Comparison of ENCODE assay signal across 13 cellular contexts in genomic region chr1:3677411-3677944, GRCh38. TPM values are rescaled to one million over a fixed set of nuclear protein-coding genes. Genes with fewer than 3 reads are reported as not detected.
DNase-seq lines count a peak whose midpoint lies in the region; ATAC-seq and TF ChIP-seq lines count a peak whose summit lies in the region.
"Had no signal": no experiment of that assay in that cellular context is flagged by ENCODE, and none has a peak within 500 bp of the region (broad histone marks: within the 10 kb centered on the region; RNA-seq: fewer than 3 reads in every experiment).

No MANE protein-coding gene starts in this region.

- no TSS peak for BruUV-seq in Calu3 (replicated peaks; lab: Mats Ljungman, UMichigan)

- H3K9me3 ChIP-seq in Loucy (ENCODE audit: insufficient read depth, low read depth, low read length) (no peaks in the 10 kb centered on the region), lower lobe of right lung (no peaks in the 10 kb centered on the region)
- H3K9me3 ChIP-seq: uterus had no signal

- H3K27me3 ChIP-seq in Loucy (ENCODE audit: insufficient read depth, low read length, poor library complexity, severe bottlenecking) (no peaks in the 10 kb centered on the region), lower lobe of right lung (ENCODE audit: low read depth) (peaks cover 4% of the 10 kb centered on the region)
- H3K27me3 ChIP-seq: uterus had no signal

- H3K4me3 Mint-ChIP-seq in Calu3 (ENCODE audit: low read depth, unreplicated experiment): no peak overlapping the region
- no peak overlapping the region for H3K4me3 Mint-ChIP-seq in activated CD4-positive, alpha-beta T cell treated with anti-CD3 and anti-CD28 coated beads for 36 hours

- CTCF ChIA-PET in Calu3 (lab: Charles Lee): interaction anchor here (0.7 kb wide), 1 partner anchor 47 kb away, joined by 4 read pairs; no protein-coding TSS in a partner anchor
- CTCF ChIA-PET in activated CD4-positive, alpha-beta T cell treated with anti-CD3 and anti-CD28 coated beads for 36 hours (lab: Charles Lee): interaction anchor here (0.6 to 1.1 kb wide), 3 partner anchors 23 to 486 kb away, joined by 3 read pairs; no protein-coding TSS in a partner anchor

- H3K36me3 Mint-ChIP-seq in Calu3 (ENCODE audit: insufficient read depth, unreplicated experiment): no peaks in the 10 kb centered on the region
- H3K36me3 Mint-ChIP-seq in activated CD4-positive, alpha-beta T cell treated with anti-CD3 and anti-CD28 coated beads for 36 hours (ENCODE audit: low read depth): no peaks in the 10 kb centered on the region

- H3K4me2 ChIP-seq in Loucy (ENCODE audit: low read depth, low read length, poor library complexity, severe bottlenecking): peak overlapping the region; percentile 58
- H3K4me2 ChIP-seq: PC-9 had no signal

- peak overlapping the region; percentile 49 for H3K9ac ChIP-seq in Loucy (ENCODE audit: low read depth, low read length, poor library complexity, severe bottlenecking)

- H3K27ac ChIP-seq in lower lobe of right lung: peak overlapping the region; percentile 46
- H3K27ac ChIP-seq: foreskin keratinocyte, PC-9, uterus had no signal

- no peaks in the 10 kb centered on the region for H3K9me2 ChIP-seq in Loucy (replicated peaks; ENCODE audit: low read depth, low read length)

- POLR2A ChIA-PET in activated CD4-positive, alpha-beta T cell treated with anti-CD3 and anti-CD28 coated beads for 36 hours (lab: Charles Lee): no interaction called here

- TF ChIP-seq CTCF in Loucy (conservative IDR thresholded peaks at IDR 0.05; ENCODE audit: low read length): no peak
- TF ChIP-seq CTCF in lower lobe of right lung (IDR thresholded peaks at IDR 0.05): no peak
- TF ChIP-seq CTCF in Calu3 (IDR thresholded peaks at IDR 0.05; ENCODE audit: unreplicated experiment): no peak

- ATAC-seq in GM18909 (IDR thresholded peaks at IDR 0.05; ENCODE audit: poor library complexity, unreplicated experiment) (peak; percentile 15), HG02571 (IDR thresholded peaks at IDR 0.05; ENCODE audit: unreplicated experiment) (peak; percentile 0), lower lobe of right lung (no peak), left lobe of liver (no peak)
- ATAC-seq in activated CD4-positive, alpha-beta T cell treated with anti-CD3 and anti-CD28 coated beads for 36 hours: no peak

- no peaks in the 10 kb centered on the region for H3F3A ChIP-seq in Loucy (ENCODE audit: low read depth)

- H3K4me1 Mint-ChIP-seq in Calu3 (ENCODE audit: low read depth, unreplicated experiment): peaks cover 10% of the 10 kb centered on the region
- peaks cover 30% of the 10 kb centered on the region for H3K4me1 Mint-ChIP-seq in activated CD4-positive, alpha-beta T cell treated with anti-CD3 and anti-CD28 coated beads for 36 hours

- H4K20me1 ChIP-seq in Loucy (ENCODE audit: insufficient read depth, low read length, poor library complexity, severe bottlenecking): no peaks in the 10 kb centered on the region

- peaks cover 7% of the 10 kb centered on the region for H3K9me3 Mint-ChIP-seq in Calu3 (ENCODE audit: low read depth, unreplicated experiment)
- no peaks in the 10 kb centered on the region for H3K9me3 Mint-ChIP-seq in activated CD4-positive, alpha-beta T cell treated with anti-CD3 and anti-CD28 coated beads for 36 hours (ENCODE audit: low read depth)

- H3K4me1 ChIP-seq in Loucy (ENCODE audit: insufficient read depth, low read length, poor library complexity, severe bottlenecking): peaks cover 21% of the 10 kb centered on the region
- peaks cover 11% of the 10 kb centered on the region for H3K4me1 ChIP-seq in lower lobe of right lung
- H3K4me1 ChIP-seq: foreskin keratinocyte, uterus had no signal

- DNase-seq in lower lobe of right lung (no peak), COLO668 (lab: John Stamatoyannopoulos, UW; ENCODE audit: unreplicated experiment) (no peak), Calu3 (no peak), left lobe of liver (ENCODE audit: low spot score) (no peak)
- DNase-seq in activated CD4-positive, alpha-beta T cell treated with anti-CD3 and anti-CD28 coated beads for 36 hours: no peak
- DNase-seq: foreskin keratinocyte; stimulated activated CD4-positive, alpha-beta T cell treated with anti-CD3 and anti-CD28 coated beads, Interleukin-4, amount 100 ng/mL, for 1 hour; uterus had no signal

- H3K36me3 ChIP-seq in Loucy (ENCODE audit: insufficient read depth, low read length): no peaks in the 10 kb centered on the region
- no peaks in the 10 kb centered on the region for H3K36me3 ChIP-seq in lower lobe of right lung
- H3K36me3 ChIP-seq: uterus had no signal

- no peaks in the 10 kb centered on the region for H3K79me2 ChIP-seq in Loucy (ENCODE audit: insufficient read depth, low read length)

- H3K4me3 ChIP-seq in Loucy (ENCODE audit: low read length, poor library complexity, severe bottlenecking) (peak overlapping the region; percentile 18), lower lobe of right lung (no peak overlapping the region)
- H3K4me3 ChIP-seq: PC-9, uterus had no signal

- H2AFZ ChIP-seq in Loucy (ENCODE audit: low read length): peak overlapping the region; percentile 58; the same call in 1 of the 2 replicates
- H2AFZ ChIP-seq: PC-9 had no signal

- intact Hi-C loops in lower lobe of right lung (cut with DNase I) (no loop called here), Calu3 (cut with micrococcal nuclease; ENCODE audit: unreplicated experiment) (no loop called here)
- intact Hi-C loops in activated CD4-positive, alpha-beta T cell treated with anti-CD3 and anti-CD28 coated beads for 36 hours (cut with DNase I, micrococcal nuclease): no loop called here

- peaks cover 33% of the 10 kb centered on the region for H3K27me3 Mint-ChIP-seq in Calu3 (ENCODE audit: unreplicated experiment)
- peaks cover 7% of the 10 kb centered on the region for H3K27me3 Mint-ChIP-seq in activated CD4-positive, alpha-beta T cell treated with anti-CD3 and anti-CD28 coated beads for 36 hours

- no peak overlapping the region for H3K27ac Mint-ChIP-seq in Calu3 (ENCODE audit: unreplicated experiment)
- H3K27ac Mint-ChIP-seq in activated CD4-positive, alpha-beta T cell treated with anti-CD3 and anti-CD28 coated beads for 36 hours: no peak overlapping the region

RNA-seq across cellular contexts. Expression of gene TP73, which starts 25.2 kb away (rescaled TPM):
- total RNA-seq in lower lobe of right lung (3.6 TPM), Calu3 (2022) (0.34 and 0.54 TPM in 2 replicates), left lobe of liver (0.08 TPM)
- under 1 TPM; 0.32 to 0.40 TPM for total RNA-seq in activated CD4-positive, alpha-beta T cell treated with anti-CD3 and anti-CD28 coated beads for 36 hours
- total RNA-seq: HT1080 had no signal

RNA-seq across cellular contexts. Expression of gene WRAP73, which starts 27.6 kb away (rescaled TPM):
- total RNA-seq in lower lobe of right lung: 22.5 TPM
- total RNA-seq in Calu3 (2022): 14.9 and 18.6 TPM in 2 replicates
- total RNA-seq in activated CD4-positive, alpha-beta T cell treated with anti-CD3 and anti-CD28 coated beads for 36 hours: 10 to 100 TPM; 26.3 to 28.9 TPM
- total RNA-seq in left lobe of liver: 8.9 TPM

RNA-seq across cellular contexts. Expression of gene TPRG1L, which starts 52.7 kb away (rescaled TPM):
- total RNA-seq in lower lobe of right lung (46.1 TPM), Calu3 (2022) (22.5 and 27.3 TPM in 2 replicates), left lobe of liver (49.9 TPM)
- 1 to 10 TPM; 6.7 to 7.2 TPM for total RNA-seq in activated CD4-positive, alpha-beta T cell treated with anti-CD3 and anti-CD28 coated beads for 36 hours

Comparison
In these comparisons a context has a peak if more than half of its experiments do, and no peak if none do; other contexts are left out.
1. ATAC-seq: peak in GM18909 (single experiment) and HG02571 (single experiment); none in lower lobe of right lung (0 of 2), activated CD4-positive, alpha-beta T cell treated with anti-CD3 and anti-CD28 coated beads for 36 hours (single experiment) and left lobe of liver (single experiment).